ENCODE assay signal across 8 cellular contexts in the genomic region with DNA sequence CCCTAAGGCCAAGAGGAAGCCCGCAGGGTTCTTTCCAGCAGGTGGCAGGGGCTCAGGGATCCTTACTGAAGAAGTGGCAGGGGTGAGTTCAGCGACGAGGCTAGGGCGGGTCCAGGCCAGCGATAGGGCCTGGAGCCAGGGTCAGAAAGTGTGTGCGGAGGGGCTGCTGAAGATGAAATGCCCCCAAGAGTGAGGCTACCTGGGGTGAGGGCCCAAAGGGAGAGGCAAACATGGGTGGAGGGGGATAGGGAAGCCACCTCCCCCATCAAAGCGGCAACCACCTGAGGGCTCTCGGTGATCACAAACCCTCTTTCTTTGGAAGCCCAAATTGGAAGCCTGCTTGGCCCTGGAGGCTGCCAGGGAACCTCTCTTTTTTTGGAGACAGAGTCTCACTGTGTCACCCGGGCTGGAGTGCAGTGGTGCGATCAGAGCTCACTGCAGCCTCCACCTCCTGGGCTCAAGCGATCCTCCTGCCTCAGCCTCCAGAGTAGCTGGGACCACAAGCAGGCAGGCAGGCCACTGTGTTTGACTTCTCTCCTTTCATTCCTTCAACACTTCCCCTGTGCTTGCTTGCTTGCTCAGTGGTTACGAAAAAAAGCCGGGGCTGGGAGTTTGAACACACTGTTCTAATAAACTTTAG. TPM values are rescaled to one million over a fixed set of nuclear protein-coding genes. Genes with fewer than 3 reads are reported as not detected.
DNase-seq lines count a peak whose midpoint lies in the region; ATAC-seq and TF ChIP-seq lines count a peak whose summit lies in the region.

No MANE protein-coding gene starts in this region.

- peaks cover 13% of the 10 kb centered on the region for H3K4me1 Mint-ChIP-seq in memory B cell

- H3K27ac Mint-ChIP-seq in memory B cell = peak overlapping the region; percentile 74

- H3K9me3 Mint-ChIP-seq in memory B cell = no peaks in the 10 kb centered on the region

- intact Hi-C loops in left ventricle myocardium inferior (cut with micrococcal nuclease) = no loop called here
- intact Hi-C loops in Right ventricle myocardium superior (cut with DNase I) = no loop called here
- intact Hi-C loops in ascending aorta (cut with DNase I) = no loop called here

- peaks cover 36% of the 10 kb centered on the region for H3K36me3 ChIP-seq in left ventricle myocardium inferior
- H3K36me3 ChIP-seq in ascending aorta = peaks cover 35 to 36% of the 10 kb centered on the region in 2 donors

- no peaks in the 10 kb centered on the region for H3K27me3 Mint-ChIP-seq in memory B cell

- ATAC-seq in Right ventricle myocardium superior (ENCODE audit: poor library complexity) (no peak), memory B cell (ENCODE audit: low read depth) (no peak), HG02840 (IDR thresholded peaks at IDR 0.05; ENCODE audit: low FRiP score, unreplicated experiment) (no peak), HG02763 (IDR thresholded peaks at IDR 0.05; ENCODE audit: unreplicated experiment) (no peak)

- H3K4me3 ChIP-seq in left ventricle myocardium inferior (peak overlapping the region; percentile 71), ascending aorta (peak overlapping the region; percentile 59 to 67)

- H3K27ac ChIP-seq in left ventricle myocardium inferior (replicated peaks) (peak overlapping the region; percentile 69), ascending aorta (no peak overlapping the region)

- in situ Hi-C loops in GM13977 (cut with MboI; ENCODE audit: low pct_unique_long_range_greater_than_20kb, low sequenced_read_pairs, unreplicated experiment) = no loop called here

- peaks cover 9% of the 10 kb centered on the region for H3K36me3 Mint-ChIP-seq in memory B cell

- H3K9me3 ChIP-seq in left ventricle myocardium inferior (replicated peaks) = no peaks in the 10 kb centered on the region
- no peaks in the 10 kb centered on the region for H3K9me3 ChIP-seq in ascending aorta

- TF ChIP-seq CTCF in left ventricle myocardium inferior (IDR thresholded peaks at IDR 0.05; ENCODE audit: borderline replicate concordance) (no peak), ascending aorta (IDR thresholded peaks at IDR 0.05) (no peak), GM13977 (IDR thresholded peaks at IDR 0.05; ENCODE audit: extremely low read depth, insufficient read depth, missing control alignments) (no peak)

- H3K4me3 Mint-ChIP-seq in memory B cell = peak overlapping the region; percentile 96

- H3K4me1 ChIP-seq in left ventricle myocardium inferior (peaks cover 30% of the 10 kb centered on the region), ascending aorta (peaks cover 4 to 13% of the 10 kb centered on the region in 2 donors)

- DNase-seq in left ventricle myocardium inferior = no peak
- no peak for DNase-seq in Right ventricle myocardium superior
- no peak for DNase-seq in ascending aorta (ENCODE audit: low spot score in 2 of 2)
- no peak for DNase-seq in memory B cell (ENCODE audit: low spot score in 2 of 2)
- DNase-seq in NCI-H1048 (lab: John Stamatoyannopoulos, UW) = no peak
- DNase-seq in GM13977 (ENCODE audit: low spot score) = no peak

- H3K27me3 ChIP-seq in left ventricle myocardium inferior (ENCODE audit: low read depth) = no peaks in the 10 kb centered on the region
- H3K27me3 ChIP-seq in ascending aorta = no peaks in the 10 kb centered on the region

RNA-seq across cellular contexts. Expression of a gene that starts 1.2 kb away (rescaled TPM):
- total RNA-seq in left ventricle myocardium inferior (0.41 TPM), Right ventricle myocardium superior (0.46 TPM), ascending aorta (0.11 TPM)

RNA-seq across cellular contexts. Expression of a gene that starts 35.0 kb away (rescaled TPM):
- 17.7 TPM for total RNA-seq in left ventricle myocardium inferior
- total RNA-seq in Right ventricle myocardium superior = 13.6 TPM
- total RNA-seq in ascending aorta = 45.1 TPM

RNA-seq across cellular contexts. Expression of a gene that starts 50.1 kb away (rescaled TPM):
- total RNA-seq in left ventricle myocardium inferior = 6.4 TPM
- total RNA-seq in Right ventricle myocardium superior = 6.2 TPM
- 15.2 TPM for total RNA-seq in ascending aorta
